Comparison of ENCODE assay signal across 8 cellular contexts in the genomic region with DNA sequence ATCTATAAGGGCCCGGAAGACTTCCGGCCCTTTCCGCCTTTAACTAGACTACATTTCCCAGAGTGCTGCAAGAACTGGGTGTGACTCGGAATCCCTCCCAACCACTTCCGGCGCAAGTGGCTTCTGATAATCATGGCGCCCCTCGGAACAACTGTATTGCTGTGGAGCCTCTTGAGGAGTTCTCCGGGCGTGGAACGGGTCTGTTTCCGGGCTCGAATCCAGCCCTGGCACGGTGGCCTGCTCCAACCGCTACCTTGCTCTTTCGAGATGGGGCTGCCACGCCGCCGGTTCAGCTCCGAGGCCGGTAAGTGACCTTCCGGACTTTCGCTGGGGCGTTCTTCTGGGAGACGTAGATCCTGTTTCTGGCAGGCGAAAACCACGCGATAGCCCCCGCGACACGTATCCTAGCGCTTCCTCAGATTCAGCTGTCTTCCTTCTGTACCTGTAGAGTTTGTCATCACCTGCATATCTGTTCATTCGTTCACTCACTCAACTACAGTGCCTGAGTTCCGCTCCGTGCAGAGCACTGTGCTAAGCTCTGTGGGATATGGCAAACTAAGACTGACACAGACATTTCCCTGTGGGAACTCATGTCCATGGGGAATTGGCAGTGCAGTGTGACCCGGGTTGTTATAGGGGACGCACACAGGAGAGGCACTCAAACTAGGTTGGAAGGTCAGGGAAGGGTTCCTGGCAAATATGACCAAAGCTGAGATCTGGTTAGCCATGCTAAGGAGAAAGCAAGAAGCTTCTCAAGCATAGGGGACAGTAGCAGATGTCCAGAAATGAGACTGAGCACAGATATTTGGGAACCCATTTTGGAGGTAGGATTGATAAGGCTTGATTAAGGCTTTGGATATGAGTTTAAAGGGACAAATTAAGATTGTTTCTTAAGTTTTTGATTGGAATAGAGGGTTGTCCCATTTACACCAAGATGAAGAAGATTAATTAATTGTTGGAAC. TPM values are rescaled to one million over a fixed set of nuclear protein-coding genes. Genes with fewer than 3 reads are reported as not detected.
DNase-seq lines count a peak whose midpoint lies in the region; ATAC-seq and TF ChIP-seq lines count a peak whose summit lies in the region.

A gene (plus strand): TSS at position 126 of the 962 bp plus-strand sequence. CDS start 7 bp downstream, at position 133.

- ATAC-seq in GM19324 (IDR thresholded peaks at IDR 0.05; ENCODE audit: low FRiP score, unreplicated experiment) (peak; percentile 95), HG03469 (IDR thresholded peaks at IDR 0.05; ENCODE audit: unreplicated experiment) (peak; percentile 82), left lobe of liver (peak; percentile 95)

- H3K27me3 Mint-ChIP-seq in activated CD4-positive, alpha-beta T cell treated with anti-CD3 and anti-CD28 coated beads, Interleukin-2, amount 10 ng/mL, durations not matched to agents 24 days and 14 days: no peaks in the 10 kb centered on the region

- intact Hi-C loops in activated CD4-positive, alpha-beta T cell treated with anti-CD3 and anti-CD28 coated beads, Interleukin-2, amount 10 ng/mL, durations not matched to agents 24 days and 14 days (cut with micrococcal nuclease): loop anchor here (1.0 to 10.0 kb wide), 4 partner anchors 14 to 509 kb away; a partner anchor contains a TSS

- peaks cover 13% of the 10 kb centered on the region for H3K4me1 Mint-ChIP-seq in activated CD4-positive, alpha-beta T cell treated with anti-CD3 and anti-CD28 coated beads, Interleukin-2, amount 10 ng/mL, durations not matched to agents 24 days and 14 days

- H3K36me3 ChIP-seq in BE2C: peaks cover 18% of the 10 kb centered on the region

- peaks cover 3% of the 10 kb centered on the region; the same call in 1 of the 2 replicates for H3K4me1 ChIP-seq in BE2C

- H3K27ac Mint-ChIP-seq in activated CD4-positive, alpha-beta T cell treated with anti-CD3 and anti-CD28 coated beads, Interleukin-2, amount 10 ng/mL, durations not matched to agents 24 days and 14 days: no peak within 1 kb of the TSS

- H3K4me3 Mint-ChIP-seq in activated CD4-positive, alpha-beta T cell treated with anti-CD3 and anti-CD28 coated beads, Interleukin-2, amount 10 ng/mL, durations not matched to agents 24 days and 14 days: peak within 1 kb of the TSS; percentile 20

- peak; percentile 84 for DNase-seq in BE2C
- peak; percentile 75 for DNase-seq in NCI-H526 treated with DMSO at 0.1 percent for 48 hours (lab: John Stamatoyannopoulos, UW)
- peak; percentile 95 for DNase-seq in activated CD4-positive, alpha-beta T cell treated with anti-CD3 and anti-CD28 coated beads, Interleukin-2, amount 10 ng/mL, durations not matched to agents 24 days and 14 days
- peak; percentile 92 for DNase-seq in dedifferentiated amniotic fluid mesenchymal stem cell (ENCODE audit: extremely low spot score)
- peak; percentile 86 for DNase-seq in left lobe of liver (ENCODE audit: low spot score)
- DNase-seq in stimulated activated CD4-positive, alpha-beta T cell treated with anti-CD3 and anti-CD28 coated beads, Interleukin-2, amount 100 ng/mL, for 4 hours (ENCODE audit: low read depth): peak; percentile 71

- H3K4me3 ChIP-seq in BE2C (ENCODE audit: low read depth, low read length): peak within 1 kb of the TSS; percentile 86

- no peaks in the 10 kb centered on the region for H3K27me3 ChIP-seq in BE2C

- no peak for TF ChIP-seq CTCF in BE2C (IDR thresholded peaks at IDR 0.05; ENCODE audit: low read depth, low read length)

- H3K36me3 Mint-ChIP-seq in activated CD4-positive, alpha-beta T cell treated with anti-CD3 and anti-CD28 coated beads, Interleukin-2, amount 10 ng/mL, durations not matched to agents 24 days and 14 days (ENCODE audit: low read depth): peaks cover 11% of the 10 kb centered on the region

- H3K9me3 ChIP-seq in BE2C: no peaks in the 10 kb centered on the region

- peaks cover 6% of the 10 kb centered on the region for H3K9me3 Mint-ChIP-seq in activated CD4-positive, alpha-beta T cell treated with anti-CD3 and anti-CD28 coated beads, Interleukin-2, amount 10 ng/mL, durations not matched to agents 24 days and 14 days

RNA-seq across cellular contexts. Expression of the gene that starts here (rescaled TPM):
- 41.1 TPM for polyA plus RNA-seq in BE2C (2012; ENCODE audit: insufficient read depth, insufficient read length, low read depth)
- 55.8 and 59.7 TPM in 2 replicates for total RNA-seq in activated CD4-positive, alpha-beta T cell treated with anti-CD3 and anti-CD28 coated beads, Interleukin-2, amount 10 ng/mL, durations not matched to agents 24 days and 14 days
- 29.9 TPM for total RNA-seq in left lobe of liver

Comparison
In these comparisons a context has a peak if more than half of its experiments do, and no peak if none do; other contexts are left out.
1. Peak in every context shown above with its lines: DNase-seq, ATAC-seq and H3K4me3 ChIP-seq.